33 cellular contexts compared by ENCODE assay signal in genomic region chr21:28788030-28788429, GRCh38.
"Had no signal": no experiment of that assay in that cellular context is flagged by ENCODE, and none has a peak within 500 bp of the region (broad histone marks: within the 10 kb centered on the region; RNA-seq: fewer than 3 reads in every experiment).

No MANE protein-coding gene starts in this region.

- H3K4me3 ChIP-seq: gastrocnemius medialis, heart left ventricle had no signal

- H3K36me3 ChIP-seq: brain microvascular endothelial cell, gastrocnemius medialis, heart left ventricle had no signal

- H3K27me3 ChIP-seq: brain microvascular endothelial cell, gastrocnemius medialis, heart left ventricle had no signal

- H3K27me3 Mint-ChIP-seq: activated CD4-positive, alpha-beta memory T cell treated with anti-CD3 and anti-CD28 coated beads, Interleukin-2, amount 10 ng/mL, durations not matched to agents 7 days and 5 days; activated CD4-positive, alpha-beta T cell treated with anti-CD3 and anti-CD28 coated beads, Interleukin-2, amount 10 ng/mL, durations not matched to agents 7 days and 5 days; activated naive CD8-positive, alpha-beta T cell; activated T-cell treated with anti-CD3 and anti-CD28 coated beads, Interleukin-2, amount 50 U/mL, for 24 hours; central memory CD8-positive, alpha-beta T cell; T-helper 17 cell had no signal

- H3K27ac Mint-ChIP-seq: activated CD4-positive, alpha-beta memory T cell treated with anti-CD3 and anti-CD28 coated beads, Interleukin-2, amount 10 ng/mL, durations not matched to agents 7 days and 5 days; activated CD4-positive, alpha-beta T cell treated with anti-CD3 and anti-CD28 coated beads, Interleukin-2, amount 10 ng/mL, durations not matched to agents 7 days and 5 days; activated naive CD8-positive, alpha-beta T cell; activated T-cell treated with anti-CD3 and anti-CD28 coated beads, Interleukin-2, amount 50 U/mL, for 24 hours; activated T-cell treated with anti-CD3 and anti-CD28 coated beads, Interleukin-2, amount 50 U/mL, for 72 hours; T-helper 17 cell; T-helper 2 cell treated with Interferon-gamma antibody and Interleukin-4, amounts not matched to agents 5 μg/mL and 100 μg/mL, for 36 hours; WTC11 had no signal

- H3K4me1 Mint-ChIP-seq: activated CD4-positive, alpha-beta T cell treated with anti-CD3 and anti-CD28 coated beads, Interleukin-2, amount 10 ng/mL, durations not matched to agents 7 days and 5 days had no signal

- H3K9me3 ChIP-seq: gastrocnemius medialis had no signal

- H3K9me3 Mint-ChIP-seq: central memory CD8-positive, alpha-beta T cell had no signal

- H3K4me3 Mint-ChIP-seq: activated CD4-positive, alpha-beta memory T cell treated with anti-CD3 and anti-CD28 coated beads, Interleukin-2, amount 10 ng/mL, durations not matched to agents 7 days and 5 days; activated CD4-positive, alpha-beta T cell treated with anti-CD3 and anti-CD28 coated beads, Interleukin-2, amount 10 ng/mL, durations not matched to agents 7 days and 5 days; activated naive CD8-positive, alpha-beta T cell; activated T-cell treated with anti-CD3 and anti-CD28 coated beads, Interleukin-2, amount 50 U/mL, for 24 hours; activated T-cell treated with anti-CD3 and anti-CD28 coated beads, Interleukin-2, amount 50 U/mL, for 72 hours; central memory CD8-positive, alpha-beta T cell; T-helper 17 cell; T-helper 2 cell treated with Interferon-gamma antibody and Interleukin-4, amounts not matched to agents 5 μg/mL and 100 μg/mL, for 36 hours; WTC11 had no signal

- H3K4me1 ChIP-seq: gastrocnemius medialis had no signal

- H3K27ac ChIP-seq: brain microvascular endothelial cell, gastrocnemius medialis, heart left ventricle, VCaP had no signal

- ATAC-seq: activated T-cell treated with anti-CD3 and anti-CD28 coated beads, Interleukin-2, amount 50 U/mL, for 72 hours; esophagus mucosa; gastrocnemius medialis; heart left ventricle; T-helper 17 cell; WTC11 had no signal

- FAIRE-seq: astrocyte, bronchial epithelial cell had no signal

- DNase-seq: activated CD4-positive, alpha-beta memory T cell treated with anti-CD3 and anti-CD28 coated beads, Interleukin-2, amount 10 ng/mL, durations not matched to agents 7 days and 5 days; activated CD4-positive, alpha-beta T cell treated with anti-CD3 and anti-CD28 coated beads for 1 hour; activated CD4-positive, alpha-beta T cell treated with anti-CD3 and anti-CD28 coated beads for 4 hours; activated CD4-positive, alpha-beta T cell treated with anti-CD3 and anti-CD28 coated beads, Interleukin-2, amount 10 ng/mL, durations not matched to agents 7 days and 5 days; activated CD4-positive, alpha-beta T cell treated with anti-CD3 and anti-CD28 coated beads, Interleukin-2, amount 50 U/mL, for 4 hours; activated CD8-positive, alpha-beta memory T cell treated with anti-CD3 and anti-CD28 coated beads, Interleukin-2, amount 50 U/mL, for 48 hours; activated gamma-delta T cell treated with Interleukin-2 at 50 U/mL for 16 hours; activated naive CD4-positive, alpha-beta T cell treated with anti-CD3 and anti-CD28 coated beads, Interleukin-2, amount 50 U/mL, for 16 hours; activated naive CD4-positive, alpha-beta T cell treated with Interleukin-2 at 50 U/mL for 16 hours; activated T-cell treated with anti-CD3 and anti-CD28 coated beads for 4 hours; activated T-cell treated with anti-CD3 and anti-CD28 coated beads, Interleukin-2, amount 50 U/mL, for 24 hours; activated T-cell treated with anti-CD3 and anti-CD28 coated beads, Interleukin-2, amount 50 U/mL, for 72 hours; amniotic stem cell; anterior cingulate cortex; brain microvascular endothelial cell; cortex of kidney; dermis blood vessel endothelial cell; effector CD4-positive, alpha-beta T cell; foreskin fibroblast; gastrocnemius medialis; glutamatergic neuron; heart left ventricle; T-helper 1 cell; T-helper 17 cell; T1000 had no signal
